ENCODE assay signal across 9 cellular contexts in genomic region chr1:112359961-112360767, GRCh38. TPM values are rescaled to one million over a fixed set of nuclear protein-coding genes. Genes with fewer than 3 reads are reported as not detected.
DNase-seq lines count a peak whose midpoint lies in the region; ATAC-seq and TF ChIP-seq lines count a peak whose summit lies in the region.
"Had no signal": no experiment of that assay in that cellular context is flagged by ENCODE, and none has a peak within 500 bp of the region (broad histone marks: within the 10 kb centered on the region; RNA-seq: fewer than 3 reads in every experiment).

No MANE protein-coding gene starts in this region.

- no peaks in the 10 kb centered on the region for H3K79me2 ChIP-seq in smooth muscle cell (ENCODE audit: low read depth)

- H3K36me3 ChIP-seq in smooth muscle cell (ENCODE audit: low read depth) = no peaks in the 10 kb centered on the region

- no peaks in the 10 kb centered on the region for H3K9me3 ChIP-seq in smooth muscle cell (replicated peaks; ENCODE audit: low read depth)

- no peak overlapping the region for H3K4me2 ChIP-seq in smooth muscle cell

- TF ChIP-seq CTCF in smooth muscle cell (IDR thresholded peaks at IDR 0.05; ENCODE audit: borderline replicate concordance, insufficient read depth, poor library complexity, severe bottlenecking) = no peak

- no peaks in the 10 kb centered on the region for H3K27me3 ChIP-seq in smooth muscle cell (ENCODE audit: low read depth)

- peak overlapping the region; percentile 7 for H2AFZ ChIP-seq in smooth muscle cell (ENCODE audit: low read depth)

- H3K4me1 ChIP-seq in smooth muscle cell (ENCODE audit: low read depth) = peaks cover 2% of the 10 kb centered on the region

- H4K20me1 ChIP-seq in smooth muscle cell (ENCODE audit: low read depth) = no peaks in the 10 kb centered on the region

- DNase-seq in H4 (ENCODE audit: low spot score) (peak; percentile 32), dedifferentiated amniotic fluid mesenchymal stem cell (ENCODE audit: extremely low spot score) (peak; percentile 63), left colon (peak; percentile 46 to 88), smooth muscle cell (lab: John Stamatoyannopoulos, UW; ENCODE audit: unreplicated experiment) (no peak)
- DNase-seq in stimulated activated naive CD4-positive, alpha-beta T cell treated with Interleukin-2 at 50 U/mL for 16 hours (lab: John Stamatoyannopoulos, UW) = no peak
- DNase-seq: DMS79 treated with DMSO at 0.1 percent for 48 hours had no signal

- whole genome bisulfite sequencing in smooth muscle cell (ENCODE audit: low lambda C conversion rate) = 51% methylated on average over 11 of the region's 11 CpGs

- intact Hi-C loops in left colon (cut with DNase I, micrococcal nuclease) = no loop called here

- H3K4me3 ChIP-seq in smooth muscle cell = no peak overlapping the region

- no peak overlapping the region for H3K9ac ChIP-seq in smooth muscle cell (ENCODE audit: low read depth)

- peak overlapping the region; percentile 17 for H3K27ac ChIP-seq in smooth muscle cell (ENCODE audit: low read depth)

- H3F3A ChIP-seq in smooth muscle cell (ENCODE audit: low read depth) = no peaks in the 10 kb centered on the region

- ATAC-seq in left colon = peak; percentile 75
- ATAC-seq in HG03175 (IDR thresholded peaks at IDR 0.05; ENCODE audit: unreplicated experiment) = no peak
- no peak for ATAC-seq in HG02642 (IDR thresholded peaks at IDR 0.05; ENCODE audit: poor library complexity, unreplicated experiment)
- no peak for ATAC-seq in GM19023 (IDR thresholded peaks at IDR 0.05; ENCODE audit: unreplicated experiment)

RNA-seq across cellular contexts. Expression of gene CTTNBP2NL, which starts 35.9 kb away (rescaled TPM):
- total RNA-seq in H4 (2014; rRNA removed; shearing (Covaris generic)) = 5.0 and 8.3 TPM in 2 replicates
- total RNA-seq in left colon (10 to 100 TPM; 83.3 to 85.1 TPM), smooth muscle cell (19.7 and 22.0 TPM in 2 replicates)
- polyA plus RNA-seq in smooth muscle cell = 10.4 and 24.5 TPM in 2 replicates

Comparison
In these comparisons a context has a peak if more than half of its experiments do, and no peak if none do; other contexts are left out.
1. DNase-seq: peak in H4 (single experiment), dedifferentiated amniotic fluid mesenchymal stem cell (single experiment) and left colon (2 of 2); none in smooth muscle cell (single experiment) and stimulated activated naive CD4-positive, alpha-beta T cell treated with Interleukin-2 at 50 U/mL for 16 hours (single experiment).